14 cellular contexts compared by ENCODE assay signal in genomic region chr9:76572205-76572550, GRCh38.
DNase-seq lines count a peak whose midpoint lies in the region; ATAC-seq and TF ChIP-seq lines count a peak whose summit lies in the region.
"Had no signal": no experiment of that assay in that cellular context is flagged by ENCODE, and none has a peak within 500 bp of the region (broad histone marks: within the 10 kb centered on the region; RNA-seq: fewer than 3 reads in every experiment).

No MANE protein-coding gene starts in this region.

- TF ChIP-seq CTCF in cardiac muscle cell (IDR thresholded peaks at IDR 0.05; ENCODE audit: low read depth, low read length), result no peak
- TF ChIP-seq CTCF in esophagus muscularis mucosa (IDR thresholded peaks at IDR 0.05), result no peak

- peaks cover 23 to 28% of the 10 kb centered on the region in 2 donors for H3K36me3 Mint-ChIP-seq in stimulated activated naive B cell treated with anti-CD40 and anti-IgM and Interleukin-4, amounts not matched to agents 10 μg/mL and 1 μg/mL and 100 μg/mL, for 72 hours

- peaks cover 37 to 76% of the 10 kb centered on the region in 2 donors for H3K4me1 Mint-ChIP-seq in stimulated activated naive B cell treated with anti-CD40 and anti-IgM and Interleukin-4, amounts not matched to agents 10 μg/mL and 1 μg/mL and 100 μg/mL, for 72 hours

- no peak for TF ChIP-seq POLR2A in esophagus muscularis mucosa (IDR thresholded peaks at IDR 0.05; ENCODE audit: low read depth)

- peaks cover 0 to 5% of the 10 kb centered on the region in 2 donors for H3K27me3 Mint-ChIP-seq in stimulated activated naive B cell treated with anti-CD40 and anti-IgM and Interleukin-4, amounts not matched to agents 10 μg/mL and 1 μg/mL and 100 μg/mL, for 72 hours

- no peak overlapping the region for H3K27ac Mint-ChIP-seq in stimulated activated naive B cell treated with anti-CD40 and anti-IgM and Interleukin-4, amounts not matched to agents 10 μg/mL and 1 μg/mL and 100 μg/mL, for 72 hours

- H3K4me3 ChIP-seq in cardiac muscle cell (peak overlapping the region; percentile 12), esophagus muscularis mucosa (peak overlapping the region in 2 of 4 donors; percentile 57 to 62)
- H3K4me3 ChIP-seq: SJCRH30 had no signal

- intact Hi-C loops in Right ventricle myocardium inferior (cut with DNase I), result no loop called here
- intact Hi-C loops in esophagus muscularis mucosa (cut with DNase I), result no loop called here

- H3K27me3 ChIP-seq in cardiac muscle cell, result peaks cover 22% of the 10 kb centered on the region
- peaks cover 0 to 17% (median 4%) of the 10 kb centered on the region in 4 donors for H3K27me3 ChIP-seq in esophagus muscularis mucosa
- H3K27me3 ChIP-seq: pancreas, SJCRH30 had no signal

- H3K9me3 ChIP-seq in cardiac muscle cell (ENCODE audit: low read depth), result no peaks in the 10 kb centered on the region
- peaks cover 0 to 13% (median 4%) of the 10 kb centered on the region in 4 donors for H3K9me3 ChIP-seq in esophagus muscularis mucosa
- H3K9me3 ChIP-seq: pancreas had no signal

- WGBS in esophagus muscularis mucosa, result 81% methylated on average over 3 of the region's 3 CpGs

- ATAC-seq in Right ventricle myocardium inferior (no peak), GM19035 (IDR thresholded peaks at IDR 0.05; ENCODE audit: unreplicated experiment) (no peak)
- ATAC-seq in stimulated activated naive B cell treated with anti-CD40 and anti-IgM and Interleukin-4, amounts not matched to agents 10 μg/mL and 1 μg/mL and 100 μg/mL, for 72 hours (replicated peaks), result no peak

- H3K36me3 ChIP-seq in cardiac muscle cell (no peaks in the 10 kb centered on the region), esophagus muscularis mucosa (no peaks in the 10 kb centered on the region)
- H3K36me3 ChIP-seq: pancreas, SJCRH30 had no signal

- peaks cover 0 to 8% of the 10 kb centered on the region in 2 donors for H3K9me3 Mint-ChIP-seq in stimulated activated naive B cell treated with anti-CD40 and anti-IgM and Interleukin-4, amounts not matched to agents 10 μg/mL and 1 μg/mL and 100 μg/mL, for 72 hours

- DNase-seq in cardiac muscle cell (ENCODE audit: low read depth in 1 of 2, low spot score in 1 of 2) (no peak), Right ventricle myocardium inferior (ENCODE audit: missing footprints) (no peak), SW480 (ENCODE audit: low spot score) (peak; percentile 71), esophagus muscularis mucosa (ENCODE audit: extremely low spot score) (peak; percentile 37), cortex of kidney (lab: John Stamatoyannopoulos, UW) (no peak), GM03348 (ENCODE audit: low spot score) (no peak)
- DNase-seq in stimulated activated naive B cell treated with anti-CD40 and anti-IgM and Interleukin-4, amounts not matched to agents 10 μg/mL and 1 μg/mL and 100 μg/mL, for 72 hours, result no peak
- DNase-seq: AML-193, GDM1, NCI-H1048, NCI-H526, pancreas, SJCRH30 had no signal

- TF ChIP-seq EP300 in esophagus muscularis mucosa (IDR thresholded peaks at IDR 0.05), result no peak

- H3K4me3 Mint-ChIP-seq in stimulated activated naive B cell treated with anti-CD40 and anti-IgM and Interleukin-4, amounts not matched to agents 10 μg/mL and 1 μg/mL and 100 μg/mL, for 72 hours, result peak overlapping the region; percentile 63 to 81

- H3K27ac ChIP-seq in cardiac muscle cell (no peak overlapping the region), esophagus muscularis mucosa (replicated peaks in 1 of 4) (no peak overlapping the region)
- H3K27ac ChIP-seq: pancreas, SJCRH30 had no signal

- no peaks in the 10 kb centered on the region for H3K4me1 ChIP-seq in cardiac muscle cell (ENCODE audit: low read depth)
- peaks cover 0 to 15% (median 3%) of the 10 kb centered on the region in 4 donors for H3K4me1 ChIP-seq in esophagus muscularis mucosa
- H3K4me1 ChIP-seq: pancreas, SJCRH30 had no signal

Comparison
In these comparisons a context has a peak if more than half of its experiments do, and no peak if none do; other contexts are left out.
1. DNase-seq: peak in SW480 (single experiment) and esophagus muscularis mucosa (single experiment); none in cardiac muscle cell (0 of 2), Right ventricle myocardium inferior (single experiment), stimulated activated naive B cell treated with anti-CD40 and anti-IgM and Interleukin-4, amounts not matched to agents 10 μg/mL and 1 μg/mL and 100 μg/mL, for 72 hours (single experiment), cortex of kidney (single experiment) and GM03348 (single experiment).